Comparison of ENCODE assay signal across 25 cellular contexts in the genomic region with DNA sequence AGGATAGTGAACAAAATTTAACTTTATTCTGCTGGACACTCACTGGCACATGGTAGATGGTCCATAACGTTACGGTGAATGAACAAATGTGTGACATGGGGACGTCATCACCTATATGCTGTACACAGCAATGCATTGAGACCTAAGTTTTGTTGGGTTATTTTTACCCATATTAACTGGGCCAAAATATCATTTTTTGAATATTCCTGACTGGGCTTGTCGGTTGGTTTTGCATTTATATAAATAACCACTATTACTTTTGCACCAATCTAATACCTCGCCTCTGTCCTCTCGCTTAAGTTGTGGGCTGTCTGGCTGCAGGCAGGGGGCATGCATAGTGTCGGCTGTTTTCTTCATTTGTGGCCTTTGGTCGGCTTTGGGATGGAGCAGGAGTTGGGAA.
"Had no signal": no experiment of that assay in that cellular context is flagged by ENCODE, and none has a peak within 500 bp of the region (broad histone marks: within the 10 kb centered on the region; RNA-seq: fewer than 3 reads in every experiment).

No MANE protein-coding gene starts in this region.

- H3K4me3 ChIP-seq: ascending aorta, SJCRH30 had no signal

- DNase-seq: activated CD4-positive, alpha-beta memory T cell treated with anti-CD3 and anti-CD28 coated beads, Interleukin-2, amount 10 ng/mL, durations not matched to agents 7 days and 5 days; activated CD4-positive, alpha-beta T cell treated with anti-CD3 and anti-CD28 coated beads for 36 hours; activated CD4-positive, alpha-beta T cell treated with anti-CD3 and anti-CD28 coated beads, Interleukin-2, amount 50 U/mL, for 1 hour; activated effector memory CD4-positive, alpha-beta T cell treated with anti-CD3 and anti-CD28 coated beads, Interleukin-2, amount 50 U/mL, for 16 hours; activated naive CD4-positive, alpha-beta T cell treated with Interleukin-2 at 50 U/mL for 16 hours; activated naive CD8-positive, alpha-beta T cell treated with anti-CD3 and anti-CD28 coated beads, Interleukin-2, amount 50 U/mL, for 24 hours; activated T-cell treated with anti-CD3 and anti-CD28 coated beads, Interleukin-2, amount 50 U/mL, for 24 hours; amniotic stem cell; NCI-H1048; NCI-H1930; NCI-H2171; NCI-H2227 treated with DMSO at 0.1 percent for 48 hours; NCI-H446 treated with DMSO at 0.1 percent for 48 hours; NCI-H524 treated with DMSO at 0.1 percent for 48 hours; NCI-H748 treated with DMSO at 0.1 percent for 48 hours; Peyer's patch; Right ventricle myocardium superior; SJCRH30; SK-N-SH; T-helper 1 cell had no signal

- H3K9me2 ChIP-seq: SK-N-SH had no signal

- H3K9me3 ChIP-seq: ascending aorta, Peyer's patch, SJCRH30, SK-N-SH had no signal

- H3K4me1 ChIP-seq: ascending aorta, Peyer's patch, SJCRH30 had no signal

- H3K27me3 Mint-ChIP-seq: activated CD4-positive, alpha-beta T cell treated with anti-CD3 and anti-CD28 coated beads for 36 hours had no signal

- H3K36me3 Mint-ChIP-seq: activated naive CD4-positive, alpha-beta T cell treated with anti-CD3 and anti-CD28 coated beads, Interleukin-2, amount 50 U/mL, for 72 hours; brain had no signal

- H3K27ac Mint-ChIP-seq: activated CD4-positive, alpha-beta memory T cell treated with anti-CD3 and anti-CD28 coated beads, Interleukin-2, amount 10 ng/mL, durations not matched to agents 7 days and 5 days; activated CD4-positive, alpha-beta T cell treated with anti-CD3 and anti-CD28 coated beads for 36 hours; activated naive CD8-positive, alpha-beta T cell treated with anti-CD3 and anti-CD28 coated beads, Interleukin-2, amount 50 U/mL, for 24 hours; activated T-cell treated with anti-CD3 and anti-CD28 coated beads, Interleukin-2, amount 50 U/mL, for 24 hours had no signal

- ATAC-seq: activated naive CD8-positive, alpha-beta T cell treated with anti-CD3 and anti-CD28 coated beads, Interleukin-2, amount 50 U/mL, for 24 hours had no signal

- H3K9ac ChIP-seq: SK-N-SH had no signal

- H3K4me2 ChIP-seq: SK-N-SH had no signal

- H3K4me3 Mint-ChIP-seq: activated CD4-positive, alpha-beta memory T cell treated with anti-CD3 and anti-CD28 coated beads, Interleukin-2, amount 10 ng/mL, durations not matched to agents 7 days and 5 days; activated CD4-positive, alpha-beta T cell treated with anti-CD3 and anti-CD28 coated beads for 36 hours; activated naive CD8-positive, alpha-beta T cell treated with anti-CD3 and anti-CD28 coated beads, Interleukin-2, amount 50 U/mL, for 24 hours; activated T-cell treated with anti-CD3 and anti-CD28 coated beads, Interleukin-2, amount 50 U/mL, for 24 hours had no signal

- H3K27ac ChIP-seq: ascending aorta, Peyer's patch, RWPE1, SJCRH30, VCaP had no signal

- H3K36me3 ChIP-seq: ascending aorta, Peyer's patch, SJCRH30 had no signal

- H3K9me3 Mint-ChIP-seq: activated CD4-positive, alpha-beta memory T cell treated with anti-CD3 and anti-CD28 coated beads, Interleukin-2, amount 10 ng/mL, durations not matched to agents 7 days and 5 days; activated naive CD4-positive, alpha-beta T cell treated with anti-CD3 and anti-CD28 coated beads, Interleukin-2, amount 50 U/mL, for 72 hours; activated naive CD8-positive, alpha-beta T cell treated with anti-CD3 and anti-CD28 coated beads, Interleukin-2, amount 50 U/mL, for 24 hours; activated T-cell treated with anti-CD3 and anti-CD28 coated beads, Interleukin-2, amount 50 U/mL, for 24 hours had no signal

- H3K27me3 ChIP-seq: ascending aorta, Peyer's patch, SJCRH30 had no signal
